12 cellular contexts compared by ENCODE assay signal in the genomic region with DNA sequence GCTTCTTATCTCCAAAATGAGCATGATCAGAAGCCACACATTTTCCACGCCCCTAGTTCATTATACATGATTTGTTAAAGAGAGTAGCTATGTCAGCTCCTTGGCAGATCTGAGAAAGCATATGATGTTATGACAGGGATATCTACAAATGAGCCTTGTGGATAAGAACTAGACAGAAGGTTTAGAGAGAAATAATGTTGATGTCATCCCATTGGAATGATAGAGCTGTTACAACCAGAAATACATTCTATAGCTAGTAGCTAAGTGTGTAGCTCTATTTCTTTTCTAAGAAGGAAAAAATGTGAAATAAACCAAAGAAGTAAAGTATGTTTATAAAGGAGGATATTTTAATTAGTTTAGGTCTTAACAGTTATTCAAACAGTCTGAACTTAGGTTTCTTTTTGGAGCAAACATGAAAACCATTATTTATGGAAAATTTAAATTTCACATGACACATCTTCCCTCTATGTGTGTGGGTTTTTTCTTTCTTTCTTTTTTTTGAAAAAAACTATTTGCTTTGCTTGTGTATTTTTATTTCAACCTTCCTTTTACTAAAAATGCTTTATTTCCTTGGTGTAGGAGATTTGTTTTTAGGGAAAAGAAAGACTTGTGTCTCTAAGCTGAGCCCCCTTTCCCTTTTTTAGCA.
DNase-seq lines count a peak whose midpoint lies in the region; ATAC-seq and TF ChIP-seq lines count a peak whose summit lies in the region.
"Had no signal": no experiment of that assay in that cellular context is flagged by ENCODE, and none has a peak within 500 bp of the region (broad histone marks: within the 10 kb centered on the region; RNA-seq: fewer than 3 reads in every experiment).

No MANE protein-coding gene starts in this region.

- H3K36me3 ChIP-seq in GM23248 (ENCODE audit: low read depth): peaks cover 24% of the 10 kb centered on the region
- peaks cover 6 to 25% of the 10 kb centered on the region in 2 experiments for H3K36me3 ChIP-seq in SK-N-SH (replicated peaks in 1 of 2; ENCODE audit: control insufficient read depth in 1 of 2, insufficient read depth in 2 of 2, low read length in 1 of 2)
- peaks cover 0 to 5% of the 10 kb centered on the region in 2 donors for H3K36me3 ChIP-seq in psoas muscle (ENCODE audit: insufficient read depth in 1 of 2, low read depth in 1 of 2)

- H3K36me3 Mint-ChIP-seq in CD4-positive, alpha-beta T cell (ENCODE audit: low read depth): peaks cover 17% of the 10 kb centered on the region

- H3F3A ChIP-seq in GM23248 (ENCODE audit: insufficient read depth) (peaks cover 65% of the 10 kb centered on the region), SK-N-SH (replicated peaks; ENCODE audit: insufficient read depth) (peaks cover 29% of the 10 kb centered on the region)

- 43 to 52% methylated on average over 1 of the region's 1 CpG for WGBS in GM23248 (ENCODE audit: low coverage in 1 of 2, low lambda C conversion rate in 2 of 2, missing lambda C conversion rate in 2 of 2), 2 experiments
- WGBS in SK-N-SH (ENCODE audit: low lambda C conversion rate): 57% methylated on average over 1 of the region's 1 CpG
- WGBS in psoas muscle, 3 donors: 74 to 84% (median 82%) methylated on average over 1 of the region's 1 CpG

- intact Hi-C loops in psoas muscle (cut with DNase I): no loop called here
- intact Hi-C loops in CD4-positive, alpha-beta T cell (cut with DNase I, micrococcal nuclease): no loop called here

- peak in 1 of 2 experiments; percentile 57; a peak in 2 of 4 replicates for TF ChIP-seq EP300 in SK-N-SH (IDR thresholded peaks at IDR 0.05; ENCODE audit: borderline replicate concordance in 1 of 2, low read depth in 1 of 2, low read length in 1 of 2)

- H3K4me3 ChIP-seq in GM23248: 0 out of 2 replicates have a peak overlapping the region, but pooled peaks have one; percentile 4
- H3K4me3 ChIP-seq in SK-N-SH (ENCODE audit: low read depth in 2 of 2, low read length in 1 of 2): no peak overlapping the region
- no peak overlapping the region for H3K4me3 ChIP-seq in fibroblast of the aortic adventitia (ENCODE audit: low read depth, low read length)
- no peak overlapping the region for H3K4me3 ChIP-seq in psoas muscle

- no peak overlapping the region for H2AFZ ChIP-seq in GM23248
- H2AFZ ChIP-seq in SK-N-SH (ENCODE audit: low read depth): 0 out of 2 replicates have a peak overlapping the region, but pooled peaks have one; percentile 1

- H3K27ac ChIP-seq in GM23248: peak overlapping the region; percentile 55
- peak overlapping the region; percentile 28 to 75; a peak in 3 of 4 replicates for H3K27ac ChIP-seq in SK-N-SH (ENCODE audit: low read depth in 2 of 2, low read length in 1 of 2)
- peak overlapping the region; percentile 65 for H3K27ac ChIP-seq in psoas muscle
- H3K27ac ChIP-seq in CD4-positive, alpha-beta T cell (ENCODE audit: low read depth, low read length): no peak overlapping the region

- peak overlapping the region; percentile 60 for H3K4me2 ChIP-seq in GM23248 (ENCODE audit: unreplicated experiment)
- peak overlapping the region; percentile 46; the same call in 1 of the 2 replicates for H3K4me2 ChIP-seq in SK-N-SH

- peaks cover 91% of the 10 kb centered on the region for H3K79me2 ChIP-seq in GM23248 (ENCODE audit: insufficient read depth)
- peaks cover 74% of the 10 kb centered on the region; the same call in 1 of the 2 replicates for H3K79me2 ChIP-seq in SK-N-SH (ENCODE audit: insufficient read depth)

- H4K20me1 ChIP-seq in GM23248 (ENCODE audit: insufficient read depth) (no peaks in the 10 kb centered on the region), SK-N-SH (ENCODE audit: insufficient read depth) (peaks cover 22% of the 10 kb centered on the region)

- H3K27me3 Mint-ChIP-seq in CD4-positive, alpha-beta T cell: no peaks in the 10 kb centered on the region

- TF ChIP-seq CTCF in SK-N-SH (IDR thresholded peaks at IDR 0.05): no peak
- no peak for TF ChIP-seq CTCF in fibroblast of the aortic adventitia (IDR thresholded peaks at IDR 0.05; ENCODE audit: insufficient read depth, low read length)
- no peak for TF ChIP-seq CTCF in psoas muscle (IDR thresholded peaks at IDR 0.05)
- TF ChIP-seq CTCF in CD4-positive, alpha-beta T cell (IDR thresholded peaks at IDR 0.05): no peak

- H3K9ac ChIP-seq in GM23248 (no peak overlapping the region), SK-N-SH (no peak overlapping the region)

- H3K9me3 ChIP-seq in GM23248 (ENCODE audit: low read depth): no peaks in the 10 kb centered on the region
- no peaks in the 10 kb centered on the region for H3K9me3 ChIP-seq in SK-N-SH
- H3K9me3 ChIP-seq in psoas muscle: no peaks in the 10 kb centered on the region
- no peaks in the 10 kb centered on the region for H3K9me3 ChIP-seq in CD4-positive, alpha-beta T cell (ENCODE audit: control insufficient read depth, low read length)

- POLR2A ChIA-PET in SK-N-SH (lab: Yijun Ruan, JAX): no interaction called here
- POLR2A ChIA-PET in CD4-positive, alpha-beta T cell (lab: Charles Lee): no interaction called here

- no peaks in the 10 kb centered on the region for H3K27me3 ChIP-seq in GM23248 (replicated peaks; ENCODE audit: insufficient read depth)
- no peaks in the 10 kb centered on the region for H3K27me3 ChIP-seq in SK-N-SH (ENCODE audit: insufficient read depth)
- H3K27me3 ChIP-seq in psoas muscle (ENCODE audit: insufficient read depth in 3 of 3, low read length in 2 of 3): no peaks in the 10 kb centered on the region
- H3K27me3 ChIP-seq in CD4-positive, alpha-beta T cell (ENCODE audit: control insufficient read depth, insufficient read depth, low read length): no peaks in the 10 kb centered on the region

- no peak overlapping the region for H3K4me3 Mint-ChIP-seq in CD4-positive, alpha-beta T cell
- H3K4me3 Mint-ChIP-seq: T-helper 1 cell treated with Interleukin-12 subunit alpha and Interleukin-12 subunit beta and Interleukin-4 antibody, amounts not matched to agents 30 μg/mL and 1 μg/mL, for 36 hours had no signal

- H3K9me3 Mint-ChIP-seq in CD4-positive, alpha-beta T cell: no peaks in the 10 kb centered on the region
- H3K9me3 Mint-ChIP-seq: T-helper 1 cell treated with Interleukin-12 subunit alpha and Interleukin-12 subunit beta and Interleukin-4 antibody, amounts not matched to agents 30 μg/mL and 1 μg/mL, for 36 hours had no signal

- ATAC-seq in psoas muscle (peak in 3 of 4 donors; percentile 46 to 54 (median 52)), GM21390 (IDR thresholded peaks at IDR 0.05; ENCODE audit: unreplicated experiment) (no peak), GM18867 (IDR thresholded peaks at IDR 0.05; ENCODE audit: unreplicated experiment) (no peak)
- ATAC-seq in CD4-positive, alpha-beta T cell (ENCODE audit: poor library complexity): no peak
- ATAC-seq: stimulated activated naive CD8-positive, alpha-beta T cell treated with anti-CD3 and anti-CD28 coated beads, Interleukin-15, Interleukin-2, amounts not matched to agents 100 U/mL and 50 U/mL, for 24 hours had no signal

- TF ChIP-seq RAD21 in SK-N-SH (IDR thresholded peaks at IDR 0.05; ENCODE audit: low read length): no peak

- no peaks in the 10 kb centered on the region for H3K9me2 ChIP-seq in GM23248 (ENCODE audit: insufficient read depth)
- H3K9me2 ChIP-seq in SK-N-SH: no peaks in the 10 kb centered on the region

- no peaks in the 10 kb centered on the region for H3K4me1 Mint-ChIP-seq in CD4-positive, alpha-beta T cell (ENCODE audit: low read depth)

- peaks cover 33% of the 10 kb centered on the region for H3K4me1 ChIP-seq in GM23248 (ENCODE audit: insufficient read depth)
- peaks cover 10 to 18% of the 10 kb centered on the region in 2 experiments for H3K4me1 ChIP-seq in SK-N-SH (ENCODE audit: control insufficient read depth in 1 of 2, insufficient read depth in 2 of 2, low read depth in 1 of 2, low read length in 1 of 2)
- H3K4me1 ChIP-seq in psoas muscle: peaks cover 52% of the 10 kb centered on the region

- peak; percentile 74 for DNase-seq in GM23248
- DNase-seq in SK-N-SH: no peak
- DNase-seq in fibroblast of the aortic adventitia (ENCODE audit: low read depth): peak; percentile 88
- DNase-seq in psoas muscle: no peak
- DNase-seq in CD4-positive, alpha-beta T cell: no peak
- DNase-seq in D341Med (ENCODE audit: low spot score): no peak
- DNase-seq: effector memory CD4-positive, alpha-beta T cell; KG1; stimulated activated naive CD8-positive, alpha-beta T cell treated with anti-CD3 and anti-CD28 coated beads, Interleukin-15, Interleukin-2, amounts not matched to agents 100 U/mL and 50 U/mL, for 24 hours had no signal

- in situ Hi-C loops in GM23248 (cut with MboI): no loop called here

- no peak overlapping the region for H3K27ac Mint-ChIP-seq in CD4-positive, alpha-beta T cell
- H3K27ac Mint-ChIP-seq: T-helper 1 cell treated with Interleukin-12 subunit alpha and Interleukin-12 subunit beta and Interleukin-4 antibody, amounts not matched to agents 30 μg/mL and 1 μg/mL, for 36 hours had no signal

- CTCF ChIA-PET in SK-N-SH (lab: Yijun Ruan, JAX): no interaction called here
- CTCF ChIA-PET in CD4-positive, alpha-beta T cell (lab: Charles Lee): no interaction called here

TF ChIP-seq in SK-N-SH, 30 proteins besides CTCF, POLR2A, EP300 and RAD21 (continues in another document):
- TF ChIP-seq SIN3A (IDR thresholded peaks at IDR 0.05; ENCODE audit: borderline replicate concordance, low read depth, low read length): no peak
- no peak for TF ChIP-seq NFIC (IDR thresholded peaks at IDR 0.05; ENCODE audit: borderline replicate concordance)
- TF ChIP-seq GATA2 (CRISPR knock-in tag; IDR thresholded peaks at IDR 0.05): no peak
- peak; percentile 40; the same call in 1 of the 2 replicates for TF ChIP-seq TEAD4 (IDR thresholded peaks at IDR 0.05; ENCODE audit: borderline replicate concordance, insufficient read depth)
- TF ChIP-seq MEF2A (IDR thresholded peaks at IDR 0.05; ENCODE audit: borderline replicate concordance, low read depth): peak; percentile 16; the same call in 1 of the 2 replicates
- no peak for TF ChIP-seq CHD2 (IDR thresholded peaks at IDR 0.05; ENCODE audit: low read length, partially characterized antibody)
- TF ChIP-seq, protein P1, sequence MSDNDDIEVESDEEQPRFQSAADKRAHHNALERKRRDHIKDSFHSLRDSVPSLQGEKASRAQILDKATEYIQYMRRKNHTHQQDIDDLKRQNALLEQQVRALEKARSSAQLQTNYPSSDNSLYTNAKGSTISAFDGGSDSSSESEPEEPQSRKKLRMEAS (IDR thresholded peaks at IDR 0.05; ENCODE audit: low read depth): 0 out of 2 replicates have a peak, but pooled peaks have one; percentile 18
- TF ChIP-seq, protein P2, sequence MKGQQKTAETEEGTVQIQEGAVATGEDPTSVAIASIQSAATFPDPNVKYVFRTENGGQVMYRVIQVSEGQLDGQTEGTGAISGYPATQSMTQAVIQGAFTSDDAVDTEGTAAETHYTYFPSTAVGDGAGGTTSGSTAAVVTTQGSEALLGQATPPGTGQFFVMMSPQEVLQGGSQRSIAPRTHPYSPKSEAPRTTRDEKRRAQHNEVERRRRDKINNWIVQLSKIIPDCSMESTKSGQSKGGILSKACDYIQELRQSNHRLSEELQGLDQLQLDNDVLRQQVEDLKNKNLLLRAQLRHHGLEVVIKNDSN (IDR thresholded peaks at IDR 0.05; ENCODE audit: borderline replicate concordance, low read depth): no peak

Comparison
In these comparisons a context has a peak if more than half of its experiments do, and no peak if none do; other contexts are left out.
1. DNase-seq: peak in GM23248 (single experiment) and fibroblast of the aortic adventitia (single experiment); none in SK-N-SH (single experiment), psoas muscle (0 of 2), CD4-positive, alpha-beta T cell (0 of 10) and D341Med (single experiment).
2. ATAC-seq: peak in psoas muscle (3 of 4); none in GM21390 (single experiment), GM18867 (single experiment) and CD4-positive, alpha-beta T cell (single experiment).